Comparison of ENCODE assay signal across 1 cellular context in genomic region chr10:95650232-95650631, GRCh38.
TF ChIP-seq lines count a peak whose summit lies in the region.

No MANE protein-coding gene starts in this region.

TF ChIP-seq in GM23338, 12 proteins besides CTCF, POLR2A, EP300 and RAD21 (continued from another document):
- no peak for TF ChIP-seq REST (IDR thresholded peaks at IDR 0.05; ENCODE audit: unreplicated experiment)
- no peak for TF ChIP-seq ZNF462 (CRISPR knock-in tag; IDR thresholded peaks at IDR 0.05)
- no peak for TF ChIP-seq NANOG (IDR thresholded peaks at IDR 0.05; ENCODE audit: borderline replicate concordance)
- TF ChIP-seq JUNB (IDR thresholded peaks at IDR 0.05; ENCODE audit: unreplicated experiment) = no peak
